8 cellular contexts compared by ENCODE assay signal in genomic region chr4:82780398-82781231, GRCh38. TPM values are rescaled to one million over a fixed set of nuclear protein-coding genes. Genes with fewer than 3 reads are reported as not detected.
A peak's percentile ranks its signal among the peaks of the same experiment; 100 is the strongest.
DNase-seq lines count a peak whose midpoint lies in the region; ATAC-seq and TF ChIP-seq lines count a peak whose summit lies in the region.

No MANE protein-coding gene starts in this region.

- in situ Hi-C loops in GM13976 (cut with MboI; ENCODE audit: low sequenced_read_pairs, unreplicated experiment) = no loop called here

- WGBS in spleen, 5 donors = 35 to 41% (median 38%) methylated on average over 10 of the region's 10 CpGs

- no peaks in the 10 kb centered on the region for H3K36me3 ChIP-seq in spleen

- no peaks in the 10 kb centered on the region for H3K9me3 ChIP-seq in spleen

- intact Hi-C loops in spleen (cut with DNase I; ENCODE audit: low total_unique reads) = no loop called here

- H3K4me1 ChIP-seq in spleen = peaks cover 0 to 9% (median 4%) of the 10 kb centered on the region in 6 donors

- no peak for TF ChIP-seq POLR2A in spleen (IDR thresholded peaks at IDR 0.05)

- H3K4me3 ChIP-seq in spleen = no peak overlapping the region

- TF ChIP-seq CTCF in spleen (IDR thresholded peaks at IDR 0.05 in 8 of 11, conservative IDR thresholded peaks at IDR 0.05 in 3 of 11) = no peak
- no peak for TF ChIP-seq CTCF in GM13976 (IDR thresholded peaks at IDR 0.05; ENCODE audit: borderline replicate concordance, control extremely low read depth, extremely low read depth, insufficient read depth, missing control alignments)

- ATAC-seq in GM18511 (IDR thresholded peaks at IDR 0.05; ENCODE audit: unreplicated experiment) = peak; percentile 88
- no peak for ATAC-seq in GM19328 (IDR thresholded peaks at IDR 0.05; ENCODE audit: unreplicated experiment)
- ATAC-seq in HG02852 (IDR thresholded peaks at IDR 0.05; ENCODE audit: unreplicated experiment) = no peak

- H3K27me3 ChIP-seq in spleen (replicated peaks in 1 of 7) = no peaks in the 10 kb centered on the region

- H3K27ac ChIP-seq in spleen = peak overlapping the region in 1 of 8 donors; percentile 1

- peak; percentile 36 for DNase-seq in HuH-7 (ENCODE audit: low spot score)
- DNase-seq in OCI-M1 (lab: John Stamatoyannopoulos, UW) = peak; percentile 54
- DNase-seq in globus pallidus (ENCODE audit: low spot score) = peak; percentile 72
- peak; percentile 81 for DNase-seq in spleen
- no peak for DNase-seq in GM13976 (ENCODE audit: low spot score)

RNA-seq across cellular contexts. Expression of gene SCD5, which starts 18.0 kb away (rescaled TPM):
- total RNA-seq in spleen = 1 to 10 TPM; 2.9 to 7.2 (median 4.5) TPM
- 1 to 10 TPM in 2 of 3 donors, under 1 TPM in 1; 0.85 to 2.5 (median 1.4) TPM for polyA plus RNA-seq in spleen
